Comparison of ENCODE assay signal across 22 cellular contexts in genomic region chr22:46393791-46394333, GRCh38.
"Had no signal": no experiment of that assay in that cellular context is flagged by ENCODE, and none has a peak within 500 bp of the region (broad histone marks: within the 10 kb centered on the region; RNA-seq: fewer than 3 reads in every experiment).

No MANE protein-coding gene starts in this region.

- H3K4me1 ChIP-seq: left lung, parathyroid adenoma, sigmoid colon, testis, upper lobe of left lung had no signal

- H3K27ac ChIP-seq: cardiac muscle cell, left lung, neutrophil, parathyroid adenoma, sigmoid colon, testis, upper lobe of left lung had no signal

- ATAC-seq: activated CD4-positive, CD25-positive, alpha-beta regulatory T cell treated with anti-CD3 and anti-CD28 coated beads, Interleukin-2, amount 50 U/mL, for 24 hours; activated T-cell treated with anti-CD3 and anti-CD28 coated beads, Interleukin-2, amount 50 U/mL, for 72 hours; left lung; stimulated activated effector memory CD8-positive, alpha-beta T cell treated with anti-CD3 and anti-CD28 coated beads, Interleukin-12 subunit alpha, Interleukin-12 subunit beta, amount 100 ng/mL, for 72 hours had no signal

- H3K27ac Mint-ChIP-seq: activated naive CD8-positive, alpha-beta T cell; activated T-cell treated with anti-CD3 and anti-CD28 coated beads, Interleukin-2, amount 50 U/mL, for 72 hours; naive B cell; stimulated activated effector memory CD8-positive, alpha-beta T cell treated with anti-CD3 and anti-CD28 coated beads, Interleukin-12 subunit alpha, Interleukin-12 subunit beta, amount 100 ng/mL, for 72 hours had no signal

- H3K36me3 ChIP-seq: neutrophil, sigmoid colon had no signal

- H3K36me3 Mint-ChIP-seq: activated naive CD8-positive, alpha-beta T cell; stimulated activated effector memory CD8-positive, alpha-beta T cell treated with anti-CD3 and anti-CD28 coated beads, Interleukin-12 subunit alpha, Interleukin-12 subunit beta, amount 100 ng/mL, for 72 hours had no signal

- DNase-seq: activated CD4-positive, alpha-beta T cell treated with anti-CD3 and anti-CD28 coated beads, Interleukin-2, amount 50 U/mL, for 1 hour; activated gamma-delta T cell; erythroblast; hypothalamus; left lung; mammary epithelial cell; naive B cell; sigmoid colon; stimulated activated CD4-positive, alpha-beta T cell treated with anti-CD3 and anti-CD28 coated beads, Interleukin-4, amount 100 ng/mL, for 24 hours; testis; upper lobe of left lung had no signal

- FAIRE-seq: colon, endometrium, frontal cortex, keratinocyte had no signal

- H3K9me3 ChIP-seq: left lung, neutrophil, sigmoid colon, testis, upper lobe of left lung had no signal

- H3K4me1 Mint-ChIP-seq: naive B cell had no signal

- H3K27me3 Mint-ChIP-seq: activated naive CD8-positive, alpha-beta T cell had no signal

- H3K9me3 Mint-ChIP-seq: activated T-cell treated with anti-CD3 and anti-CD28 coated beads, Interleukin-2, amount 50 U/mL, for 72 hours; naive B cell; stimulated activated effector memory CD8-positive, alpha-beta T cell treated with anti-CD3 and anti-CD28 coated beads, Interleukin-12 subunit alpha, Interleukin-12 subunit beta, amount 100 ng/mL, for 72 hours had no signal

- H3K27me3 ChIP-seq: cardiac muscle cell, left lung, neutrophil, sigmoid colon, testis, upper lobe of left lung had no signal

- H3K4me3 ChIP-seq: cardiac muscle cell, left lung, sigmoid colon, testis, upper lobe of left lung had no signal

- H3K4me3 Mint-ChIP-seq: activated naive CD8-positive, alpha-beta T cell; naive B cell; stimulated activated effector memory CD8-positive, alpha-beta T cell treated with anti-CD3 and anti-CD28 coated beads, Interleukin-12 subunit alpha, Interleukin-12 subunit beta, amount 100 ng/mL, for 72 hours had no signal
